11 cellular contexts compared by ENCODE assay signal in genomic region chr15:84703808-84704207, GRCh38.
"Had no signal": no experiment of that assay in that cellular context is flagged by ENCODE, and none has a peak within 500 bp of the region (broad histone marks: within the 10 kb centered on the region; RNA-seq: fewer than 3 reads in every experiment).

No MANE protein-coding gene starts in this region.

- H3K4me1 ChIP-seq: prostate gland had no signal

- H3K4me3 Mint-ChIP-seq: activated CD4-positive, alpha-beta T cell treated with anti-CD3 and anti-CD28 coated beads, Interleukin-2, amount 10 ng/mL, durations not matched to agents 24 days and 14 days had no signal

- H3K27ac ChIP-seq: esophagus squamous epithelium, prostate gland, upper lobe of right lung, WERI-Rb-1 had no signal

- H3K27me3 Mint-ChIP-seq: activated CD4-positive, alpha-beta T cell treated with anti-CD3 and anti-CD28 coated beads, Interleukin-2, amount 10 ng/mL, durations not matched to agents 24 days and 14 days had no signal

- H3K36me3 ChIP-seq: ascending aorta, prostate gland had no signal

- H3K9me3 ChIP-seq: ascending aorta, esophagus squamous epithelium, prostate gland, upper lobe of right lung had no signal

- FAIRE-seq: bronchial epithelial cell had no signal

- H3K9me3 Mint-ChIP-seq: activated CD4-positive, alpha-beta T cell treated with anti-CD3 and anti-CD28 coated beads, Interleukin-2, amount 10 ng/mL, durations not matched to agents 24 days and 14 days had no signal

- H3K4me3 ChIP-seq: ascending aorta, esophagus squamous epithelium, prostate gland, upper lobe of right lung had no signal

- DNase-seq: activated CD4-positive, alpha-beta T cell treated with anti-CD3 and anti-CD28 coated beads, Interleukin-2, amount 10 ng/mL, durations not matched to agents 24 days and 14 days; activated effector memory CD4-positive, alpha-beta T cell treated with anti-CD3 and anti-CD28 coated beads, Interleukin-2, amount 50 U/mL, for 16 hours; esophagus squamous epithelium; stimulated activated CD4-positive, alpha-beta T cell treated with anti-CD3 and anti-CD28 coated beads, Interleukin-12 subunit alpha, Interleukin-12 subunit beta, amount 100 ng/mL, for 4 hours; stimulated activated naive CD4-positive, alpha-beta T cell treated with Interleukin-2 at 50 U/mL for 16 hours; T1000; upper lobe of right lung; WERI-Rb-1 had no signal

- H3K27me3 ChIP-seq: ascending aorta, esophagus squamous epithelium, upper lobe of right lung had no signal
